In genomic region chr6:23568292-23568691, GRCh38 we compare ENCODE assay signal across 29 cellular contexts.
"Had no signal": no experiment of that assay in that cellular context is flagged by ENCODE, and none has a peak within 500 bp of the region (broad histone marks: within the 10 kb centered on the region; RNA-seq: fewer than 3 reads in every experiment).

No MANE protein-coding gene starts in this region.

- H3K27me3 ChIP-seq: body of pancreas, colonic mucosa, esophagus squamous epithelium, foreskin keratinocyte, gastrocnemius medialis, heart right ventricle had no signal

- ATAC-seq: activated CD4-positive, CD25-positive, alpha-beta regulatory T cell treated with anti-CD3 and anti-CD28 coated beads, Interleukin-2, amount 50 U/mL, for 24 hours; activated CD8-positive, alpha-beta T cell treated with anti-CD3 and anti-CD28 coated beads, Interleukin-2, amount 10 ng/mL, durations not matched to agents 7 days and 5 days; activated naive CD4-positive, alpha-beta T cell treated with anti-CD3 and anti-CD28 coated beads, Interleukin-2, amount 50 U/mL, for 72 hours; activated T-cell treated with anti-CD3 and anti-CD28 coated beads, Interleukin-2, amount 50 U/mL, for 72 hours; body of pancreas; foreskin keratinocyte; gastrocnemius medialis; heart right ventricle; T-helper 17 cell had no signal

- H3K36me3 ChIP-seq: colonic mucosa, esophagus squamous epithelium, gastrocnemius medialis, heart right ventricle, WERI-Rb-1 had no signal

- H3K9me3 ChIP-seq: body of pancreas, colonic mucosa, esophagus squamous epithelium, gastrocnemius medialis had no signal

- H3K4me1 ChIP-seq: body of pancreas, colonic mucosa, esophagus squamous epithelium, foreskin keratinocyte, gastrocnemius medialis, heart right ventricle had no signal

- H3K4me3 ChIP-seq: body of pancreas, colonic mucosa, esophagus squamous epithelium, gastrocnemius medialis, heart right ventricle had no signal

- H3K27ac ChIP-seq: body of pancreas, colonic mucosa, epithelial cell of prostate, esophagus squamous epithelium, foreskin keratinocyte, gastrocnemius medialis, heart right ventricle, WERI-Rb-1 had no signal

- DNase-seq: activated B cell treated with CpG ODN at 0.5 μM for 24 hours; activated CD4-positive, alpha-beta memory T cell treated with anti-CD3 and anti-CD28 coated beads for 36 hours; activated CD4-positive, alpha-beta T cell treated with anti-CD3 and anti-CD28 coated beads for 48 hours; activated CD8-positive, alpha-beta memory T cell treated with anti-CD3 and anti-CD28 coated beads, Interleukin-2, amount 50 U/mL, for 48 hours; activated CD8-positive, alpha-beta T cell treated with anti-CD3 and anti-CD28 coated beads, Interleukin-2, amount 10 ng/mL, durations not matched to agents 7 days and 5 days; activated gamma-delta T cell; activated naive CD4-positive, alpha-beta T cell; activated naive CD4-positive, alpha-beta T cell treated with anti-CD3 and anti-CD28 coated beads, Interleukin-2, amount 10 ng/mL, durations not matched to agents 7 days and 5 days; activated naive CD8-positive, alpha-beta T cell treated with anti-CD3 and anti-CD28 coated beads, Interleukin-2, amount 10 ng/mL, durations not matched to agents 7 days and 5 days; activated T-cell treated with anti-CD3 and anti-CD28 coated beads for 4 hours; activated T-cell treated with anti-CD3 and anti-CD28 coated beads, Interleukin-2, amount 50 U/mL, for 24 hours; activated T-cell treated with anti-CD3 and anti-CD28 coated beads, Interleukin-2, amount 50 U/mL, for 72 hours; amygdala; aorta; body of pancreas; caudate nucleus; colonic mucosa; effector CD8-positive, alpha-beta T cell; esophagus squamous epithelium; foreskin keratinocyte; gastrocnemius medialis; heart right ventricle; T-helper 1 cell; T-helper 17 cell; T1000; WERI-Rb-1 had no signal
